31 cellular contexts compared by ENCODE assay signal in the genomic region with DNA sequence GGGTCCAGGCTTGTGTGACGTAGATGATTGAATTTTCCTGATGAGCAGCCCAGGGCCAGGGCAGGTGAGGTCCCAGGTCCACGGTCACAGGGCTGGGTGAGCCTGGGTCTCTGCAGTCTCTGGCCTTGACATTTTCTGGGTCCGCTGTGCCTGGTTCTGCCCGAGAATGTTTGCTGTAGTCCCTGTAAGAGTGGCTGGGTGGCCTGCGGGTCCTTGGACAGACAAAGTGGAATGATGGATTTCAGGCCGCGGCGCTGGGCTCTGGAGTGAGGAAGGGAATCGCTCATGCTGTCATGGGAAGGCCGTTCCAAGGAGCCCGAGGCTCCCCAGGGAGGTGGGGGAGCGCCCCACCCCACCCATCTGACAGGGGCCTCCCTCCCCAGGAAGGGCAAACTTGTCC.
"Had no signal": no experiment of that assay in that cellular context is flagged by ENCODE, and none has a peak within 500 bp of the region (broad histone marks: within the 10 kb centered on the region; RNA-seq: fewer than 3 reads in every experiment).

No MANE protein-coding gene starts in this region.

- H3K27ac Mint-ChIP-seq: activated CD4-positive, alpha-beta memory T cell treated with anti-CD3 and anti-CD28 coated beads, Interleukin-2, amount 10 ng/mL, durations not matched to agents 7 days and 5 days; activated CD4-positive, alpha-beta T cell treated with anti-CD3 and anti-CD28 coated beads for 36 hours; activated CD4-positive, alpha-beta T cell treated with anti-CD3 and anti-CD28 coated beads, Interleukin-2, amount 10 ng/mL, durations not matched to agents 24 days and 14 days; activated naive CD8-positive, alpha-beta T cell; activated T-helper 17 cell treated with anti-CD3 and anti-CD28 coated beads, Interleukin-2, amount 50 U/mL, for 72 hours; T-helper 17 cell; T-helper 2 cell treated with Interferon-gamma antibody and Interleukin-4, amounts not matched to agents 5 μg/mL and 100 μg/mL, for 36 hours had no signal

- H3K4me3 Mint-ChIP-seq: activated CD4-positive, alpha-beta memory T cell treated with anti-CD3 and anti-CD28 coated beads, Interleukin-2, amount 10 ng/mL, durations not matched to agents 7 days and 5 days; activated CD4-positive, alpha-beta T cell treated with anti-CD3 and anti-CD28 coated beads for 36 hours; activated CD4-positive, alpha-beta T cell treated with anti-CD3 and anti-CD28 coated beads, Interleukin-2, amount 10 ng/mL, durations not matched to agents 24 days and 14 days; activated naive CD8-positive, alpha-beta T cell; activated T-cell treated with anti-CD3 and anti-CD28 coated beads, Interleukin-2, amount 50 U/mL, for 4 hours; activated T-helper 17 cell treated with anti-CD3 and anti-CD28 coated beads, Interleukin-2, amount 50 U/mL, for 72 hours; T-helper 17 cell; T-helper 2 cell treated with Interferon-gamma antibody and Interleukin-4, amounts not matched to agents 5 μg/mL and 100 μg/mL, for 36 hours had no signal

- H3K27ac ChIP-seq: body of pancreas, breast epithelium, cardiac muscle cell, colonic mucosa, epithelial cell of prostate had no signal

- H3K4me3 ChIP-seq: body of pancreas, breast epithelium, cardiac muscle cell, colonic mucosa had no signal

- DNase-seq: activated CD4-positive, alpha-beta memory T cell treated with anti-CD3 and anti-CD28 coated beads, Interleukin-2, amount 10 ng/mL, durations not matched to agents 7 days and 5 days; activated CD4-positive, alpha-beta T cell treated with anti-CD3 and anti-CD28 coated beads for 36 hours; activated CD4-positive, alpha-beta T cell treated with anti-CD3 and anti-CD28 coated beads, Interleukin-2, amount 10 ng/mL, durations not matched to agents 24 days and 14 days; activated CD4-positive, alpha-beta T cell treated with anti-CD3 and anti-CD28 coated beads, Interleukin-2, amount 50 U/mL, for 4 hours; activated CD4-positive, CD25-positive, alpha-beta regulatory T cell; activated CD4-positive, CD25-positive, alpha-beta regulatory T cell treated with anti-CD3 and anti-CD28 coated beads, Interleukin-2, amount 50 U/mL, for 72 hours; activated effector memory CD4-positive, alpha-beta T cell treated with Interleukin-2 at 50 U/mL for 16 hours; activated gamma-delta T cell treated with Interleukin-2 at 50 U/mL for 16 hours; activated naive CD4-positive, alpha-beta T cell treated with anti-CD3 and anti-CD28 coated beads, Interleukin-2, amount 50 U/mL, for 16 hours; activated naive CD4-positive, alpha-beta T cell treated with Interleukin-2 at 50 U/mL for 16 hours; activated T-cell treated with anti-CD3 and anti-CD28 coated beads, Interleukin-2, amount 50 U/mL, for 4 hours; aorta; body of pancreas; central memory CD4-positive, alpha-beta T cell; cerebellar nuclear complex; colonic mucosa; effector CD8-positive, alpha-beta T cell; foreskin fibroblast; T-helper 1 cell; T-helper 17 cell; T1000 had no signal

- H3K4me1 Mint-ChIP-seq: activated CD4-positive, alpha-beta memory T cell treated with anti-CD3 and anti-CD28 coated beads, Interleukin-2, amount 10 ng/mL, durations not matched to agents 7 days and 5 days; activated CD4-positive, alpha-beta T cell treated with anti-CD3 and anti-CD28 coated beads, Interleukin-2, amount 10 ng/mL, durations not matched to agents 24 days and 14 days; activated T-helper 17 cell treated with anti-CD3 and anti-CD28 coated beads, Interleukin-2, amount 50 U/mL, for 72 hours had no signal

- H3K4me1 ChIP-seq: body of pancreas, breast epithelium, colonic mucosa had no signal

- H3K27me3 ChIP-seq: body of pancreas, breast epithelium, cardiac muscle cell, colonic mucosa had no signal

- H3K36me3 ChIP-seq: breast epithelium, cardiac muscle cell, colonic mucosa had no signal

- H3K9me3 Mint-ChIP-seq: activated CD4-positive, alpha-beta memory T cell treated with anti-CD3 and anti-CD28 coated beads, Interleukin-2, amount 10 ng/mL, durations not matched to agents 7 days and 5 days; activated CD4-positive, alpha-beta T cell treated with anti-CD3 and anti-CD28 coated beads, Interleukin-2, amount 10 ng/mL, durations not matched to agents 24 days and 14 days; activated T-cell treated with anti-CD3 and anti-CD28 coated beads, Interleukin-2, amount 50 U/mL, for 4 hours; activated T-helper 17 cell treated with anti-CD3 and anti-CD28 coated beads, Interleukin-2, amount 50 U/mL, for 72 hours; T-helper 2 cell treated with Interferon-gamma antibody and Interleukin-4, amounts not matched to agents 5 μg/mL and 100 μg/mL, for 36 hours had no signal

- FAIRE-seq: endometrium, endothelial cell of umbilical vein, frontal cortex had no signal

- H3K9me3 ChIP-seq: body of pancreas, breast epithelium, colonic mucosa had no signal

- H3K36me3 Mint-ChIP-seq: activated naive CD8-positive, alpha-beta T cell had no signal

- ATAC-seq: activated CD4-positive, alpha-beta T cell treated with anti-CD3 and anti-CD28 coated beads for 36 hours; activated T-cell treated with anti-CD3 and anti-CD28 coated beads, Interleukin-2, amount 50 U/mL, for 4 hours; activated T-helper 17 cell treated with anti-CD3 and anti-CD28 coated beads, Interleukin-2, amount 50 U/mL, for 72 hours; body of pancreas; esophagus mucosa; T-helper 17 cell had no signal

- H3K27me3 Mint-ChIP-seq: activated CD4-positive, alpha-beta T cell treated with anti-CD3 and anti-CD28 coated beads for 36 hours; activated naive CD8-positive, alpha-beta T cell had no signal
